Comparison of ENCODE assay signal across 10 cellular contexts in the genomic region with DNA sequence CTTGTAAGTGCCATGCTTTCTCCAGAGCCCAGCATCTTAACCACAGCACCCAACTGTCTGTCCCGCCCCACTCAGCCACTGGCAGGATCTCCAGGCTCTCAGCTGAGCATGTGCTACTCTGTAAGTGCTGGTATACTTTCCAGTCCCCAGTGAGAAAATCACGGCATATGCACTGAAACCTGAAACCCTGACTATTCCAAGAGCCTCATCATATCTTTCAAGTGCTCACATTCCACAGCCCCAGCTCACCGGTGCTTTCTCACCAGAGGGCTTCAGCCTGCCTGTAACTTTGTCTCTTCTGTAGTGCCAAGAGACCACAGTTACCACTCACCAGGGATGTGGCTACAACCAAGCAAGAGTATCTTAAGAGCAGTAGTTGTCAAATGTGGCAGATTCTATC. TPM values are rescaled to one million over a fixed set of nuclear protein-coding genes. Genes with fewer than 3 reads are reported as not detected.
A peak's percentile ranks its signal among the peaks of the same experiment; 100 is the strongest.
DNase-seq lines count a peak whose midpoint lies in the region; TF ChIP-seq lines count a peak whose summit lies in the region.
"Had no signal": no experiment of that assay in that cellular context is flagged by ENCODE, and none has a peak within 500 bp of the region (broad histone marks: within the 10 kb centered on the region; RNA-seq: fewer than 3 reads in every experiment).

No MANE protein-coding gene starts in this region.

- no peak for TF ChIP-seq POLR2A in esophagus muscularis mucosa (IDR thresholded peaks at IDR 0.05; ENCODE audit: low read depth)

- intact Hi-C loops in esophagus muscularis mucosa (cut with DNase I), result no loop called here

- 39% methylated on average over 2 of the region's 3 CpGs for WGBS in esophagus muscularis mucosa

- H3K36me3 Mint-ChIP-seq in type B pancreatic cell, result no peaks in the 10 kb centered on the region
- H3K36me3 Mint-ChIP-seq: activated naive CD8-positive, alpha-beta T cell treated with anti-CD3 and anti-CD28 coated beads, Interleukin-2, amount 10 ng/mL, durations not matched to agents 7 days and 5 days had no signal

- H3K4me3 ChIP-seq in esophagus muscularis mucosa, result no peak overlapping the region
- H3K4me3 ChIP-seq: stomach had no signal

- no peak overlapping the region for H3K27ac ChIP-seq in esophagus muscularis mucosa (replicated peaks in 1 of 4)
- H3K27ac ChIP-seq: stomach had no signal

- no peaks in the 10 kb centered on the region for H3K27me3 Mint-ChIP-seq in type B pancreatic cell

- no peak overlapping the region for H3K4me3 Mint-ChIP-seq in type B pancreatic cell
- H3K4me3 Mint-ChIP-seq: activated naive CD8-positive, alpha-beta T cell treated with anti-CD3 and anti-CD28 coated beads, Interleukin-2, amount 10 ng/mL, durations not matched to agents 7 days and 5 days had no signal

- H3K9me3 ChIP-seq in esophagus muscularis mucosa, result no peaks in the 10 kb centered on the region
- H3K9me3 ChIP-seq: stomach had no signal

- peaks cover 0 to 8% (median 3%) of the 10 kb centered on the region in 4 donors for H3K4me1 ChIP-seq in esophagus muscularis mucosa

- H3K9me3 Mint-ChIP-seq in type B pancreatic cell, result no peaks in the 10 kb centered on the region
- H3K9me3 Mint-ChIP-seq: activated naive CD8-positive, alpha-beta T cell treated with anti-CD3 and anti-CD28 coated beads, Interleukin-2, amount 10 ng/mL, durations not matched to agents 7 days and 5 days had no signal

- DNase-seq in GM04504 (ENCODE audit: low read depth) (peak; percentile 93), NCI-H2171 (lab: John Stamatoyannopoulos, UW) (peak; percentile 91), esophagus muscularis mucosa (ENCODE audit: extremely low spot score) (peak; percentile 91), renal cortical epithelial cell (ENCODE audit: low read depth) (peak; percentile 61), HT-29 (ENCODE audit: low spot score) (no peak), type B pancreatic cell (ENCODE audit: extremely low spot score, unreplicated experiment) (no peak), anterior cingulate cortex (lab: John Stamatoyannopoulos, UW) (no peak)
- DNase-seq: activated naive CD8-positive, alpha-beta T cell treated with anti-CD3 and anti-CD28 coated beads, Interleukin-2, amount 10 ng/mL, durations not matched to agents 7 days and 5 days; NCI-H1105 treated with DMSO at 0.1 percent for 48 hours; stomach had no signal

- peaks cover 51% of the 10 kb centered on the region for H3K4me1 Mint-ChIP-seq in type B pancreatic cell (ENCODE audit: unreplicated experiment)
- H3K4me1 Mint-ChIP-seq: activated naive CD8-positive, alpha-beta T cell treated with anti-CD3 and anti-CD28 coated beads, Interleukin-2, amount 10 ng/mL, durations not matched to agents 7 days and 5 days had no signal

- H3K27me3 ChIP-seq in esophagus muscularis mucosa, result no peaks in the 10 kb centered on the region
- H3K27me3 ChIP-seq: stomach had no signal

- no peak for TF ChIP-seq EP300 in esophagus muscularis mucosa (IDR thresholded peaks at IDR 0.05)

- H3K27ac Mint-ChIP-seq in type B pancreatic cell, result no peak overlapping the region
- H3K27ac Mint-ChIP-seq: activated naive CD8-positive, alpha-beta T cell treated with anti-CD3 and anti-CD28 coated beads, Interleukin-2, amount 10 ng/mL, durations not matched to agents 7 days and 5 days had no signal

- H3K36me3 ChIP-seq in esophagus muscularis mucosa, result no peaks in the 10 kb centered on the region
- H3K36me3 ChIP-seq: stomach had no signal

- TF ChIP-seq CTCF in esophagus muscularis mucosa (IDR thresholded peaks at IDR 0.05) (no peak), type B pancreatic cell (conservative IDR thresholded peaks at IDR 0.05) (no peak)

RNA-seq across cellular contexts. Expression of a gene that starts 24.4 kb away (rescaled TPM):
- 10 to 100 TPM in 1 of 4 donors, 1 to 10 TPM in 3; 4.0 to 14.5 (median 7.4) TPM for total RNA-seq in esophagus muscularis mucosa
- total RNA-seq in renal cortical epithelial cell, result 0.52 and 1.8 TPM in 2 replicates
- total RNA-seq in HT-29 (2014; rRNA removed; shearing (Covaris generic)), result not detected in 2 replicates
- 2.5 and 14.2 TPM in 2 replicates for total RNA-seq in type B pancreatic cell (ENCODE audit: low replicate concordance)
- total RNA-seq: activated naive CD8-positive, alpha-beta T cell treated with anti-CD3 and anti-CD28 coated beads, Interleukin-2, amount 10 ng/mL, durations not matched to agents 7 days and 5 days had no signal

Comparison
In these comparisons a context has a peak if more than half of its experiments do, and no peak if none do; other contexts are left out.
1. DNase-seq: peak in GM04504 (single experiment), NCI-H2171 (single experiment), esophagus muscularis mucosa (single experiment) and renal cortical epithelial cell (single experiment); none in HT-29 (single experiment), type B pancreatic cell (single experiment) and anterior cingulate cortex (0 of 58).